ENCODE assay signal across 11 cellular contexts in genomic region chr14:35985504-35986218, GRCh38.
DNase-seq lines count a peak whose midpoint lies in the region; ATAC-seq and TF ChIP-seq lines count a peak whose summit lies in the region.
"Had no signal": no experiment of that assay in that cellular context is flagged by ENCODE, and none has a peak within 500 bp of the region (broad histone marks: within the 10 kb centered on the region; RNA-seq: fewer than 3 reads in every experiment).

No MANE protein-coding gene starts in this region.

- no peak overlapping the region for H3K4me3 ChIP-seq in astrocyte of the spinal cord (ENCODE audit: low read depth, low read length)

- DNase-seq in DMS79 treated with DMSO at 0.1 percent for 48 hours (lab: John Stamatoyannopoulos, UW) (peak; percentile 47), DMS79 (lab: John Stamatoyannopoulos, UW) (no peak), astrocyte of the spinal cord (ENCODE audit: low read depth, low spot score) (peak; percentile 4), iPS-NIHi7 (ENCODE audit: extremely low spot score) (no peak), mesothelial cell of epicardium (ENCODE audit: low spot score in 2 of 2, unreplicated experiment in 2 of 2) (no peak)
- no peak for DNase-seq in stimulated activated naive CD8-positive, alpha-beta T cell treated with anti-CD3 and anti-CD28 coated beads, Interleukin-15, amount 100 ng/mL, for 72 hours
- DNase-seq in stimulated activated naive CD4-positive, alpha-beta T cell treated with Interleukin-2 at 50 U/mL for 16 hours (lab: John Stamatoyannopoulos, UW): no peak
- DNase-seq: activated B cell treated with CpG ODN at 0.5 μM for 24 hours; activated naive CD4-positive, alpha-beta T cell treated with anti-CD3 and anti-CD28 coated beads, Interleukin-2, amount 10 ng/mL, durations not matched to agents 7 days and 5 days had no signal

- H3K4me3 Mint-ChIP-seq in stimulated activated naive CD8-positive, alpha-beta T cell treated with anti-CD3 and anti-CD28 coated beads, Interleukin-15, amount 100 ng/mL, for 72 hours: no peak overlapping the region
- H3K4me3 Mint-ChIP-seq in mesothelial cell of epicardium: no peak overlapping the region
- H3K4me3 Mint-ChIP-seq: activated B cell treated with CpG ODN at 0.5 μM for 24 hours; activated naive CD4-positive, alpha-beta T cell treated with anti-CD3 and anti-CD28 coated beads, Interleukin-2, amount 10 ng/mL, durations not matched to agents 7 days and 5 days had no signal

- peak; percentile 45 for ATAC-seq in HG02884 (IDR thresholded peaks at IDR 0.05; ENCODE audit: unreplicated experiment)
- ATAC-seq in stimulated activated naive CD8-positive, alpha-beta T cell treated with anti-CD3 and anti-CD28 coated beads, Interleukin-15, amount 100 ng/mL, for 72 hours: peak; percentile 35

- H3K4me1 Mint-ChIP-seq in stimulated activated naive CD8-positive, alpha-beta T cell treated with anti-CD3 and anti-CD28 coated beads, Interleukin-15, amount 100 ng/mL, for 72 hours: peaks cover 15% of the 10 kb centered on the region
- no peaks in the 10 kb centered on the region for H3K4me1 Mint-ChIP-seq in mesothelial cell of epicardium
- H3K4me1 Mint-ChIP-seq: activated B cell treated with CpG ODN at 0.5 μM for 24 hours; activated naive CD4-positive, alpha-beta T cell treated with anti-CD3 and anti-CD28 coated beads, Interleukin-2, amount 10 ng/mL, durations not matched to agents 7 days and 5 days had no signal

- H3K36me3 Mint-ChIP-seq in mesothelial cell of epicardium: no peaks in the 10 kb centered on the region
- H3K36me3 Mint-ChIP-seq: activated naive CD4-positive, alpha-beta T cell treated with anti-CD3 and anti-CD28 coated beads, Interleukin-2, amount 10 ng/mL, durations not matched to agents 7 days and 5 days had no signal

- H3K27me3 Mint-ChIP-seq in stimulated activated naive CD8-positive, alpha-beta T cell treated with anti-CD3 and anti-CD28 coated beads, Interleukin-15, amount 100 ng/mL, for 72 hours: no peaks in the 10 kb centered on the region
- peaks cover 8% of the 10 kb centered on the region for H3K27me3 Mint-ChIP-seq in mesothelial cell of epicardium (ENCODE audit: low read depth)
- H3K27me3 Mint-ChIP-seq: activated B cell treated with CpG ODN at 0.5 μM for 24 hours, progenitor cell of endocrine pancreas had no signal

- no peak overlapping the region for H3K27ac Mint-ChIP-seq in stimulated activated naive CD8-positive, alpha-beta T cell treated with anti-CD3 and anti-CD28 coated beads, Interleukin-15, amount 100 ng/mL, for 72 hours
- no peak overlapping the region for H3K27ac Mint-ChIP-seq in mesothelial cell of epicardium
- H3K27ac Mint-ChIP-seq: activated B cell treated with CpG ODN at 0.5 μM for 24 hours; activated naive CD4-positive, alpha-beta T cell treated with anti-CD3 and anti-CD28 coated beads, Interleukin-2, amount 10 ng/mL, durations not matched to agents 7 days and 5 days; progenitor cell of endocrine pancreas had no signal

- H3K9me3 Mint-ChIP-seq in stimulated activated naive CD8-positive, alpha-beta T cell treated with anti-CD3 and anti-CD28 coated beads, Interleukin-15, amount 100 ng/mL, for 72 hours: peaks cover 0 to 7% of the 10 kb centered on the region in 2 donors
- no peaks in the 10 kb centered on the region for H3K9me3 Mint-ChIP-seq in mesothelial cell of epicardium
- H3K9me3 Mint-ChIP-seq: activated B cell treated with CpG ODN at 0.5 μM for 24 hours had no signal

- TF ChIP-seq CTCF in astrocyte of the spinal cord (IDR thresholded peaks at IDR 0.05; ENCODE audit: low read depth, low read length): peak; percentile 13
- no peak for TF ChIP-seq CTCF in mesothelial cell of epicardium (IDR thresholded peaks at IDR 0.05; ENCODE audit: unreplicated experiment)

- in situ Hi-C loops in astrocyte of the spinal cord (cut with HindIII; ENCODE audit: low sequenced_read_pairs): no loop called here

Comparison
In these comparisons a context has a peak if more than half of its experiments do, and no peak if none do; other contexts are left out.
1. DNase-seq: peak in DMS79 treated with DMSO at 0.1 percent for 48 hours (single experiment) and astrocyte of the spinal cord (single experiment); none in DMS79 (single experiment), stimulated activated naive CD8-positive, alpha-beta T cell treated with anti-CD3 and anti-CD28 coated beads, Interleukin-15, amount 100 ng/mL, for 72 hours (0 of 2), iPS-NIHi7 (single experiment), stimulated activated naive CD4-positive, alpha-beta T cell treated with Interleukin-2 at 50 U/mL for 16 hours (single experiment) and mesothelial cell of epicardium (0 of 2).